Comparison of ENCODE assay signal across 9 cellular contexts in the genomic region with DNA sequence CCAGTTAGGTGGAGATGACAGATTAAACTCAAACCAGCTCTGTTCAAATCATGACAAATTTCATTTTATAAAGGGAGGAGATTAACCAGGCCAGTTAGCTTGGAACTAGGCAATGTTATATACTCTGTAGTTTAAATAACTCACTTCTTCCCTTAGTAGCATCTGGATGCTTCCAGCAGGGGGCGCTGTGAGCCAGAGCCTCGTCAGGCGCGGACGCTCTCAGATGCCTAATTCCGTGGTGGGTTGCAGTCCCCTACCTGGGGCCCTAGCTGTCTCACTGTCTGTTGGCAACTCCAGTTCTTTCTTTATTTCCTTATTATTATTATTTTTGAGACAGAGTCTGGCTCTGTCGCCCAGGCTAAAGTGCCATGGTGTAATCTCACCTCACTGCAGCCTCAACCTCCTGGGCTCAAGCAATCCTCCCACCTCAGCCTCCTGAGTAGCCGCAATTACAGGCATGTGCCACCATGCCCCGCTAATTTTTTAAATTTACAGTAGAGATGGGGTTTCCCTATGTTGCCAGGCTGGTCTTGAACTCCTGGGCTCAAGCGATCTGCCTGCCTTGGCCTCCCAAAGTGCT. TPM values are rescaled to one million over a fixed set of nuclear protein-coding genes. Genes with fewer than 3 reads are reported as not detected.
A peak's percentile ranks its signal among the peaks of the same experiment; 100 is the strongest.
DNase-seq lines count a peak whose midpoint lies in the region; ATAC-seq and TF ChIP-seq lines count a peak whose summit lies in the region.
"Had no signal": no experiment of that assay in that cellular context is flagged by ENCODE, and none has a peak within 500 bp of the region (broad histone marks: within the 10 kb centered on the region; RNA-seq: fewer than 3 reads in every experiment).

No MANE protein-coding gene starts in this region.

- H3K27me3 Mint-ChIP-seq in natural killer cell (ENCODE audit: low read depth in 2 of 2) = peaks cover 7 to 8% of the 10 kb centered on the region in 2 donors
- peaks cover 9 to 15% of the 10 kb centered on the region in 2 donors for H3K27me3 Mint-ChIP-seq in stimulated activated naive B cell treated with anti-CD40 and anti-IgM and Interleukin-4, amounts not matched to agents 10 μg/mL and 1 μg/mL and 100 μg/mL, for 72 hours

- CTCF ChIA-PET in AG04449 (lab: Yijun Ruan, JAX) = interaction anchor here (0.6 to 6.4 kb wide), 43 partner anchors 10 to 345 kb away, joined by 3 to 66 read pairs (median 4); a partner anchor contains a TSS

- TF ChIP-seq CTCF in AG04449 (IDR thresholded peaks at IDR 0.05; ENCODE audit: insufficient read depth, low read length, missing control alignments) (peak; percentile 84), GM13977 (IDR thresholded peaks at IDR 0.05; ENCODE audit: extremely low read depth, insufficient read depth, missing control alignments) (peak; percentile 93), epithelial cell of esophagus (IDR thresholded peaks at IDR 0.05; ENCODE audit: insufficient read depth, low read depth, low read length, missing control alignments) (peak; percentile 88), natural killer cell (IDR thresholded peaks at IDR 0.05) (peak; percentile 72)

- H3K9me3 Mint-ChIP-seq in natural killer cell = no peaks in the 10 kb centered on the region
- H3K9me3 Mint-ChIP-seq in stimulated activated naive B cell treated with anti-CD40 and anti-IgM and Interleukin-4, amounts not matched to agents 10 μg/mL and 1 μg/mL and 100 μg/mL, for 72 hours = no peaks in the 10 kb centered on the region

- in situ Hi-C loops in GM13977 (cut with MboI; ENCODE audit: low pct_unique_long_range_greater_than_20kb, low sequenced_read_pairs, unreplicated experiment) = loop anchor here (25.0 kb wide), 1 partner anchor 210 kb away; no protein-coding TSS in a partner anchor

- H3K4me3 Mint-ChIP-seq in natural killer cell = no peak overlapping the region
- H3K4me3 Mint-ChIP-seq in stimulated activated naive B cell treated with anti-CD40 and anti-IgM and Interleukin-4, amounts not matched to agents 10 μg/mL and 1 μg/mL and 100 μg/mL, for 72 hours = no peak overlapping the region

- no peaks in the 10 kb centered on the region for H3K4me1 Mint-ChIP-seq in natural killer cell
- no peaks in the 10 kb centered on the region for H3K4me1 Mint-ChIP-seq in stimulated activated naive B cell treated with anti-CD40 and anti-IgM and Interleukin-4, amounts not matched to agents 10 μg/mL and 1 μg/mL and 100 μg/mL, for 72 hours

- intact Hi-C loops in natural killer cell (cut with micrococcal nuclease) = loop anchor here (10.0 kb wide), 1 partner anchor 457 kb away; no protein-coding TSS in a partner anchor

- TF ChIP-seq POLR2A in GM18505 (IDR thresholded peaks at IDR 0.05; ENCODE audit: borderline replicate concordance, extremely low read depth, insufficient read depth, insufficient read length) = no peak

- no peaks in the 10 kb centered on the region for H3K36me3 Mint-ChIP-seq in natural killer cell
- H3K36me3 Mint-ChIP-seq in stimulated activated naive B cell treated with anti-CD40 and anti-IgM and Interleukin-4, amounts not matched to agents 10 μg/mL and 1 μg/mL and 100 μg/mL, for 72 hours = no peaks in the 10 kb centered on the region

- POLR2A ChIA-PET in AG04449 (lab: Yijun Ruan, JAX) = no interaction called here

- DNase-seq in AG04449 (ENCODE audit: low read depth, low spot score) (no peak), GM13977 (ENCODE audit: low spot score) (peak; percentile 74), NCI-H82 (lab: John Stamatoyannopoulos, UW) (peak; percentile 86), epithelial cell of esophagus (ENCODE audit: low read depth) (peak; percentile 60), natural killer cell (peak; percentile 46)
- peak; percentile 23 for DNase-seq in activated CD8-positive, alpha-beta memory T cell treated with anti-CD3 and anti-CD28 coated beads, Interleukin-2, amount 50 U/mL, for 24 hours (ENCODE audit: extremely low read depth)
- peak; percentile 12 for DNase-seq in stimulated activated naive B cell treated with anti-CD40 and anti-IgM and Interleukin-4, amounts not matched to agents 10 μg/mL and 1 μg/mL and 100 μg/mL, for 72 hours

- ATAC-seq in natural killer cell (peak; percentile 34 to 69 (median 61)), GM18505 (IDR thresholded peaks at IDR 0.05; ENCODE audit: unreplicated experiment) (no peak)
- ATAC-seq in stimulated activated naive B cell treated with anti-CD40 and anti-IgM and Interleukin-4, amounts not matched to agents 10 μg/mL and 1 μg/mL and 100 μg/mL, for 72 hours (replicated peaks) = peak; percentile 71 to 78

- no peak overlapping the region for H3K27ac Mint-ChIP-seq in natural killer cell
- H3K27ac Mint-ChIP-seq in stimulated activated naive B cell treated with anti-CD40 and anti-IgM and Interleukin-4, amounts not matched to agents 10 μg/mL and 1 μg/mL and 100 μg/mL, for 72 hours = no peak overlapping the region

- no peak overlapping the region for H3K4me3 ChIP-seq in AG04449 (ENCODE audit: low read depth, low read length)
- H3K4me3 ChIP-seq in epithelial cell of esophagus (ENCODE audit: low read length) = no peak overlapping the region

RNA-seq across cellular contexts. Expression of a gene that starts 17.3 kb away (rescaled TPM):
- total RNA-seq in natural killer cell = not detected

RNA-seq across cellular contexts. Expression of a gene that starts 37.5 kb away (rescaled TPM):
- total RNA-seq in natural killer cell = not detected
- total RNA-seq: skeletal muscle tissue had no signal
